Comparison of ENCODE assay signal across 16 cellular contexts in the genomic region with DNA sequence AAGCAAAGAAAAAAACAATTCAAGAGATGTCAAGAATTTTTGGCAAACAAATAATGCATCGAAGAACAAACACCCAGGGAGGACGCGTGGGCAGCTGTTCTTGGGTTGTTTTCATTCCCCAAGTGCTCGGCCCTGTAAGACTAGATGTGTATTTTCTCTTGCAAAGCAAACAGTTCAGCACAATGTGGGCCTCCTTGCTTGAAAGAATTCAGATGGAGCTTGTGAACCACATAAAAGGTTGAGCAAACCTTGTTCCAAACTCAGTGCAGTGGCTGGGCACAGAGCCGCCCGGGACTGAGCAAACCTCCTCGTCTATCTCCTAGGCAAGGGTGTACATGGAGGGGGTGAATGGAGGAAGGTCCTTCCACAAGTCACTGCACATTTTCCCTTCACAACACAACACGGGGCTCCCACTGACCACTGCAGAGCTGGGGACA.
DNase-seq lines count a peak whose midpoint lies in the region; ATAC-seq and TF ChIP-seq lines count a peak whose summit lies in the region.
"Had no signal": no experiment of that assay in that cellular context is flagged by ENCODE, and none has a peak within 500 bp of the region (broad histone marks: within the 10 kb centered on the region; RNA-seq: fewer than 3 reads in every experiment).

No MANE protein-coding gene starts in this region.

- peaks cover 0 to 23% (median 6%) of the 10 kb centered on the region in 11 experiments; a peak in 9 of 22 replicates for H3K9me3 ChIP-seq in BLaER1 treated with 17β-estradiol and CSF1 and Interleukin-3, amounts not matched to agents 10 nM and 100 nM (replicated peaks in 1 of 11)
- H3K9me3 ChIP-seq in heart right ventricle (no peaks in the 10 kb centered on the region), prostate gland (no peaks in the 10 kb centered on the region)
- H3K9me3 ChIP-seq: MG63, SK-N-SH had no signal

- 59 to 65% methylated on average over 8 of the region's 8 CpGs for WGBS in heart right ventricle, 2 donors
- WGBS in prostate gland, result 13% methylated on average over 8 of the region's 8 CpGs

- H3K27ac Mint-ChIP-seq in stimulated activated memory B cell treated with anti-CD40 and anti-IgM and Interleukin-4, amounts not matched to agents 10 μg/mL and 1 μg/mL and 100 μg/mL, for 72 hours, result no peak overlapping the region
- H3K27ac Mint-ChIP-seq: CD14-positive monocyte; naive thymus-derived CD8-positive, alpha-beta T cell had no signal

- peaks cover 0 to 24% (median 17%) of the 10 kb centered on the region in 11 experiments; a peak in 12 of 22 replicates for H4K20me1 ChIP-seq in BLaER1 treated with 17β-estradiol and CSF1 and Interleukin-3, amounts not matched to agents 10 nM and 100 nM

- peak overlapping the region in 1 of 11 experiments; percentile 5; a peak in 1 of 22 replicates for H3K9ac ChIP-seq in BLaER1 treated with 17β-estradiol and CSF1 and Interleukin-3, amounts not matched to agents 10 nM and 100 nM
- H3K9ac ChIP-seq: SK-N-SH had no signal

- no peak for TF ChIP-seq POLR2A in prostate gland (IDR thresholded peaks at IDR 0.05)

- TF ChIP-seq CTCF in VCaP (conservative IDR thresholded peaks at IDR 0.05) (no peak), heart right ventricle (IDR thresholded peaks at IDR 0.05) (no peak), prostate gland (IDR thresholded peaks at IDR 0.05) (no peak)

- peaks cover 0 to 21% (median 0%) of the 10 kb centered on the region in 11 experiments; a peak in 4 of 22 replicates for H3K27me3 ChIP-seq in BLaER1 treated with 17β-estradiol and CSF1 and Interleukin-3, amounts not matched to agents 10 nM and 100 nM
- no peaks in the 10 kb centered on the region for H3K27me3 ChIP-seq in heart right ventricle
- no peaks in the 10 kb centered on the region for H3K27me3 ChIP-seq in prostate gland (replicated peaks; ENCODE audit: insufficient read depth)
- H3K27me3 ChIP-seq: MG63 had no signal

- peaks cover 45 to 81% (median 76%) of the 10 kb centered on the region in 10 experiments for H3K4me1 ChIP-seq in BLaER1 treated with 17β-estradiol and CSF1 and Interleukin-3, amounts not matched to agents 10 nM and 100 nM
- H3K4me1 ChIP-seq in heart right ventricle (peaks cover 6 to 44% (median 22%) of the 10 kb centered on the region in 9 donors), prostate gland (replicated peaks) (peaks cover 45% of the 10 kb centered on the region)

- H3K4me3 Mint-ChIP-seq in stimulated activated memory B cell treated with anti-CD40 and anti-IgM and Interleukin-4, amounts not matched to agents 10 μg/mL and 1 μg/mL and 100 μg/mL, for 72 hours, result no peak overlapping the region
- H3K4me3 Mint-ChIP-seq: CD14-positive monocyte; naive thymus-derived CD8-positive, alpha-beta T cell had no signal

- no peaks in the 10 kb centered on the region for H3K36me3 ChIP-seq in BLaER1 treated with 17β-estradiol and CSF1 and Interleukin-3, amounts not matched to agents 10 nM and 100 nM
- H3K36me3 ChIP-seq in heart right ventricle (no peaks in the 10 kb centered on the region), prostate gland (no peaks in the 10 kb centered on the region)
- H3K36me3 ChIP-seq: MG63 had no signal

- H3K4me2 ChIP-seq in BLaER1 treated with 17β-estradiol and CSF1 and Interleukin-3, amounts not matched to agents 10 nM and 100 nM, result peak overlapping the region; percentile 60 to 94 (median 87)
- H3K4me2 ChIP-seq: SK-N-SH had no signal

- DNase-seq in heart right ventricle, result no peak
- peak; percentile 92 for DNase-seq in prostate gland (ENCODE audit: low spot score)
- DNase-seq in GOT3 (lab: John Stamatoyannopoulos, UW), result no peak
- DNase-seq: activated CD4-positive, alpha-beta T cell treated with anti-CD3 and anti-CD28 coated beads for 4 hours; cortex of kidney; MG63; naive thymus-derived CD8-positive, alpha-beta T cell; NCI-H526 treated with DMSO at 0.1 percent for 48 hours; SK-N-SH; stimulated activated CD4-positive, alpha-beta T cell treated with anti-CD3 and anti-CD28 coated beads, Interleukin-1b, Interleukin-23, amount 100 ng/mL, for 48 hours had no signal

- ATAC-seq in heart right ventricle, result peak in 5 of 8 donors; percentile 10 to 60 (median 28)
- no peak for ATAC-seq in HG02938 (IDR thresholded peaks at IDR 0.05; ENCODE audit: unreplicated experiment)
- no peak for ATAC-seq in stimulated activated memory B cell treated with anti-CD40 and anti-IgM and Interleukin-4, amounts not matched to agents 10 μg/mL and 1 μg/mL and 100 μg/mL, for 72 hours
- no peak for ATAC-seq in HG03354 (IDR thresholded peaks at IDR 0.05; ENCODE audit: poor library complexity, severe bottlenecking, unreplicated experiment)
- ATAC-seq: naive thymus-derived CD8-positive, alpha-beta T cell had no signal

- H3K9me3 Mint-ChIP-seq in stimulated activated memory B cell treated with anti-CD40 and anti-IgM and Interleukin-4, amounts not matched to agents 10 μg/mL and 1 μg/mL and 100 μg/mL, for 72 hours, result peaks cover 2% of the 10 kb centered on the region

- intact Hi-C loops in heart right ventricle (cut with DNase I), result no loop called here
- intact Hi-C loops in prostate gland (cut with DNase I), result no loop called here

- H3K4me1 Mint-ChIP-seq in stimulated activated memory B cell treated with anti-CD40 and anti-IgM and Interleukin-4, amounts not matched to agents 10 μg/mL and 1 μg/mL and 100 μg/mL, for 72 hours, result no peaks in the 10 kb centered on the region
- H3K4me1 Mint-ChIP-seq: naive thymus-derived CD8-positive, alpha-beta T cell had no signal

- H3K36me3 Mint-ChIP-seq in stimulated activated memory B cell treated with anti-CD40 and anti-IgM and Interleukin-4, amounts not matched to agents 10 μg/mL and 1 μg/mL and 100 μg/mL, for 72 hours, result no peaks in the 10 kb centered on the region
- H3K36me3 Mint-ChIP-seq: CD14-positive monocyte; naive thymus-derived CD8-positive, alpha-beta T cell had no signal

- H3K27me3 Mint-ChIP-seq in stimulated activated memory B cell treated with anti-CD40 and anti-IgM and Interleukin-4, amounts not matched to agents 10 μg/mL and 1 μg/mL and 100 μg/mL, for 72 hours, result peaks cover 19% of the 10 kb centered on the region

- no peak overlapping the region for H3K4me3 ChIP-seq in BLaER1 treated with 17β-estradiol and CSF1 and Interleukin-3, amounts not matched to agents 10 nM and 100 nM
- H3K4me3 ChIP-seq in heart right ventricle, result no peak overlapping the region
- no peak overlapping the region for H3K4me3 ChIP-seq in prostate gland
- H3K4me3 ChIP-seq: MG63 had no signal

- H3K27ac ChIP-seq in BLaER1 treated with 17β-estradiol and CSF1 and Interleukin-3, amounts not matched to agents 10 nM and 100 nM, result no peak overlapping the region
- peak overlapping the region; percentile 96 for H3K27ac ChIP-seq in VCaP
- H3K27ac ChIP-seq in heart right ventricle, result peak overlapping the region in 6 of 10 donors; percentile 10 to 45 (median 31)
- H3K27ac ChIP-seq in prostate gland, result peak overlapping the region; percentile 60 to 90

Comparison
In these comparisons a context has a peak if more than half of its experiments do, and no peak if none do; other contexts are left out.
1. H3K27ac ChIP-seq: peak in VCaP (single experiment), heart right ventricle (6 of 10) and prostate gland (2 of 2); none in BLaER1 treated with 17β-estradiol and CSF1 and Interleukin-3, amounts not matched to agents 10 nM and 100 nM (0 of 11).
2. ATAC-seq: peak in heart right ventricle (5 of 8); none in HG02938 (single experiment), stimulated activated memory B cell treated with anti-CD40 and anti-IgM and Interleukin-4, amounts not matched to agents 10 μg/mL and 1 μg/mL and 100 μg/mL, for 72 hours (single experiment) and HG03354 (single experiment).